Comparison of ENCODE assay signal across 9 cellular contexts in the genomic region with DNA sequence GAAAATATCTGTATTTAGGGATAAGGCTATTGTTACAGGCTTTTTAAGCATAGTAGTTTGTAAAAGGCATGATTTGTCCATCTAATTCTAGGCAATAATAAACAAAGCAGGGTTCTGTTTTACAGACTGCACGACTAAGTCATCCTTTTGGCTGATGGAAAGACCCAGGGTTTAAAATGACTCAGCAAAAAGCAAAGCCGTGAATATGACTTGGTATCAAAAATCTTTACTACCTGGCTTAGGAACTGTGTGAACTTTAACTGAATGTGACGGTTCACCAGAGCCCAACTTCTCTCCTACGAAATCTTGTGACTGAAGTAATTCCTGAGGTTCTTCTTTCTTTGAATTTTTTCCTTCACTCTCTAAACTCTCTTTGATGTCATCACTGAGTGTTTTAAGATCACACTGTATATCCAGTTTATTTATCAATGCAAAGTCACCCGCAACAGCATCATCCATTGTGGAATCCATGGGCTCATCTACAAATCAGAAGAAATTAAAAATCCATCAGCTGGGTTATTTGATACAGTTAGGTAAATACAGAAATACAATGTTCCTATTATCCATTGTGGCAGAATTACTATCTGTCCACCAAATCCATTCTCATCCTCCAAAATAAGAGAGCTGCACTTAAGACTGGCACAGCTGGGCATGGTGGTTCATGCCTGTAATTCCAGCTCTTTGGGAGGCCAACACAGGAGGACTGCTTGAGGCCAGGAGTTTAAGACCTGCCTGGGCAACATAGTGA. TPM values are rescaled to one million over a fixed set of nuclear protein-coding genes. Genes with fewer than 3 reads are reported as not detected.
A peak's percentile ranks its signal among the peaks of the same experiment; 100 is the strongest.
DNase-seq lines count a peak whose midpoint lies in the region; ATAC-seq and TF ChIP-seq lines count a peak whose summit lies in the region.
"Had no signal": no experiment of that assay in that cellular context is flagged by ENCODE, and none has a peak within 500 bp of the region (broad histone marks: within the 10 kb centered on the region; RNA-seq: fewer than 3 reads in every experiment).

No MANE protein-coding gene starts in this region.

- no peak overlapping the region for H3K4me3 ChIP-seq in colonic mucosa

- ATAC-seq in HG03108 (IDR thresholded peaks at IDR 0.05; ENCODE audit: unreplicated experiment) = peak; percentile 74

- peaks cover 9% of the 10 kb centered on the region for H3K36me3 Mint-ChIP-seq in activated naive CD4-positive, alpha-beta T cell treated with anti-CD3 and anti-CD28 coated beads, Interleukin-2, amount 50 U/mL, for 24 hours

- no peak overlapping the region for H3K27ac ChIP-seq in colonic mucosa

- DNase-seq in activated naive CD4-positive, alpha-beta T cell treated with anti-CD3 and anti-CD28 coated beads, Interleukin-2, amount 50 U/mL, for 16 hours = no peak
- peak; percentile 41 for DNase-seq in epidermal melanocyte (ENCODE audit: insufficient read length, low spot score)
- peak; percentile 87 for DNase-seq in superior temporal gyrus (ENCODE audit: extremely low spot score)
- DNase-seq in NCI-H2107 treated with DMSO at 0.1 percent for 48 hours (lab: John Stamatoyannopoulos, UW; ENCODE audit: unreplicated experiment) = no peak
- no peak for DNase-seq in colonic mucosa
- DNase-seq in SIG-M5 treated with dmso at 0.1 percent for 504 hours (lab: John Stamatoyannopoulos, UW; ENCODE audit: unreplicated experiment) = no peak
- DNase-seq: activated effector memory CD4-positive, alpha-beta T cell treated with Interleukin-2 at 50 U/mL for 16 hours had no signal

- intact Hi-C loops in colonic mucosa (cut with DNase I) = no loop called here

- no peaks in the 10 kb centered on the region for H3K9me3 Mint-ChIP-seq in activated naive CD4-positive, alpha-beta T cell treated with anti-CD3 and anti-CD28 coated beads, Interleukin-2, amount 50 U/mL, for 24 hours

- H3K27me3 Mint-ChIP-seq in activated naive CD4-positive, alpha-beta T cell treated with anti-CD3 and anti-CD28 coated beads, Interleukin-2, amount 50 U/mL, for 24 hours = no peaks in the 10 kb centered on the region

- peak overlapping the region; percentile 3 for H3K27ac Mint-ChIP-seq in activated naive CD4-positive, alpha-beta T cell treated with anti-CD3 and anti-CD28 coated beads, Interleukin-2, amount 50 U/mL, for 24 hours

- no peaks in the 10 kb centered on the region for H3K36me3 ChIP-seq in colonic mucosa

- no peaks in the 10 kb centered on the region for H3K9me3 ChIP-seq in colonic mucosa

- H3K4me1 Mint-ChIP-seq in activated naive CD4-positive, alpha-beta T cell treated with anti-CD3 and anti-CD28 coated beads, Interleukin-2, amount 50 U/mL, for 24 hours = peaks cover 4% of the 10 kb centered on the region

- no peak for TF ChIP-seq CTCF in colonic mucosa (IDR thresholded peaks at IDR 0.05)

- H3K9ac ChIP-seq in colonic mucosa (ENCODE audit: low read depth in 2 of 2, low read length in 2 of 2) = no peak overlapping the region

- no peaks in the 10 kb centered on the region for H3K4me1 ChIP-seq in colonic mucosa

- no peak overlapping the region for H3K4me3 Mint-ChIP-seq in activated naive CD4-positive, alpha-beta T cell treated with anti-CD3 and anti-CD28 coated beads, Interleukin-2, amount 50 U/mL, for 24 hours

- H3K27me3 ChIP-seq in colonic mucosa = no peaks in the 10 kb centered on the region

RNA-seq across cellular contexts. Expression of a gene that starts 17.0 kb away (rescaled TPM):
- 10 to 100 TPM; 32.9 to 78.0 TPM for total RNA-seq in colonic mucosa

Comparison
In these comparisons a context has a peak if more than half of its experiments do, and no peak if none do; other contexts are left out.
1. DNase-seq: peak in epidermal melanocyte (single experiment) and superior temporal gyrus (single experiment); none in activated naive CD4-positive, alpha-beta T cell treated with anti-CD3 and anti-CD28 coated beads, Interleukin-2, amount 50 U/mL, for 16 hours (single experiment), NCI-H2107 treated with DMSO at 0.1 percent for 48 hours (single experiment), colonic mucosa (single experiment) and SIG-M5 treated with dmso at 0.1 percent for 504 hours (single experiment).